8 cellular contexts compared by ENCODE assay signal in the genomic region with DNA sequence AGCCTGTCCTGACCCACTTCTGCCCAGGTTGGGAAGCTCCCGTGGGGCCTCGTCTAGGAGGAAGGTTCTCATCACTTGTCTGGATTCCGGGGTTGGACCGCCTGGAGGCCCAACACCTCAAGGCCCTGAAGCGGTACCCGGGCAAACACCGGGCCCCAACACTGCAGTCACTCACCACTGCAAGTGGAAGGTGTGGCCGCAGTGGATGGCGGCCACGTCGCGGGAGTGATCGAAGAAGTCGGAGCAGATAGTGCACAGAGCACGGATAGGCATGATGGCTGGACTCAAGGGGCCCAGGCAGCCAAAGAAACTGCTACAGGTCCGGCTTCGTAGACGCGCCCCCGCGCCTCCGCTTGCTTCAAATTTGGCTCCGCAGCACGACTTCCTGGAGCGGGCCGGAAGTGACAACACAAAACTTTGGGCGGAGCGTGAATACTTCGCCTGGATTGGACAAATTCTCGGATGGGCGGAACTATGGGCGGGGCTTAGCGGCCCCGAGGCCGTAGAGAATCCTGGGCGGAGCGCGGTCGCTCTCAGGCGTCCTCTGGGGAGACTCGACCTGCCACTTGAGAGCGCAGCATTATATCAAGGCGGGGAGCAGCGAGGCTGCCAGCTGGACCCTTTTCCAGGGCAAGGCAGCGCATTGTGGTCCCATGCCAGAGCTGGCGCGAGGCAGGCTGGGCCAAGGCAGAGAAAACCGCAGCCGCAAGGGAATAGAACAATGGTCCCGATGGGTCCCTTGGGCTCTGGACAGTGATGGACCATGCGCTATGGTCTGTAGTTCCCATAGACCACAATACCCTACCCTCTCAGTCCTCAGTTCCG. TPM values are rescaled to one million over a fixed set of nuclear protein-coding genes. Genes with fewer than 3 reads are reported as not detected.
DNase-seq lines count a peak whose midpoint lies in the region; ATAC-seq and TF ChIP-seq lines count a peak whose summit lies in the region.

A gene with protein sequence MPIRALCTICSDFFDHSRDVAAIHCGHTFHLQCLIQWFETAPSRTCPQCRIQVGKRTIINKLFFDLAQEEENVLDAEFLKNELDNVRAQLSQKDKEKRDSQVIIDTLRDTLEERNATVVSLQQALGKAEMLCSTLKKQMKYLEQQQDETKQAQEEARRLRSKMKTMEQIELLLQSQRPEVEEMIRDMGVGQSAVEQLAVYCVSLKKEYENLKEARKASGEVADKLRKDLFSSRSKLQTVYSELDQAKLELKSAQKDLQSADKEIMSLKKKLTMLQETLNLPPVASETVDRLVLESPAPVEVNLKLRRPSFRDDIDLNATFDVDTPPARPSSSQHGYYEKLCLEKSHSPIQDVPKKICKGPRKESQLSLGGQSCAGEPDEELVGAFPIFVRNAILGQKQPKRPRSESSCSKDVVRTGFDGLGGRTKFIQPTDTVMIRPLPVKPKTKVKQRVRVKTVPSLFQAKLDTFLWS (minus strand): TSS at position 384 of the 825 bp plus-strand sequence. CDS start 111 bp downstream, at position 273.

- H3K4me1 Mint-ChIP-seq in CD4-positive, CD25-positive, alpha-beta regulatory T cell, result peaks cover 3 to 18% (median 10%) of the 10 kb centered on the region in 4 donors

- H3K4me3 ChIP-seq in CD4-positive, CD25-positive, alpha-beta regulatory T cell (ENCODE audit: low read depth, low read length), result peak within 1 kb of the TSS; percentile 73
- peak within 1 kb of the TSS; percentile 47 to 98 (median 73) for H3K4me3 ChIP-seq in dorsolateral prefrontal cortex
- peak within 1 kb of the TSS; percentile 55 to 62 (median 56) for H3K4me3 ChIP-seq in right lobe of liver

- peaks cover 5% of the 10 kb centered on the region for H3K27me3 Mint-ChIP-seq in CD4-positive, CD25-positive, alpha-beta regulatory T cell

- H3K27me3 ChIP-seq in CD4-positive, CD25-positive, alpha-beta regulatory T cell (ENCODE audit: control insufficient read depth, insufficient read depth, low read length), result no peaks in the 10 kb centered on the region
- H3K27me3 ChIP-seq in dorsolateral prefrontal cortex (no peaks in the 10 kb centered on the region), right lobe of liver (no peaks in the 10 kb centered on the region)

- peak within 1 kb of the TSS; percentile 74 for H3K27ac ChIP-seq in CD4-positive, CD25-positive, alpha-beta regulatory T cell (ENCODE audit: insufficient read depth, low read length, poor library complexity, severe bottlenecking)
- H3K27ac ChIP-seq in dorsolateral prefrontal cortex, result peak within 1 kb of the TSS in 52 of 59 donors; percentile 41 to 92 (median 77)
- H3K27ac ChIP-seq in right lobe of liver, result peak within 1 kb of the TSS in 1 of 3 donors; percentile 31

- H3K27ac Mint-ChIP-seq in CD4-positive, CD25-positive, alpha-beta regulatory T cell, result peak within 1 kb of the TSS; percentile 56 to 94 (median 93)

- no peak for TF ChIP-seq POLR2A in right lobe of liver (IDR thresholded peaks at IDR 0.05)

- no peaks in the 10 kb centered on the region for H3K36me3 ChIP-seq in CD4-positive, CD25-positive, alpha-beta regulatory T cell (ENCODE audit: control insufficient read depth, insufficient read depth, low read length)
- H3K36me3 ChIP-seq in right lobe of liver, result no peaks in the 10 kb centered on the region

- ATAC-seq in CD4-positive, CD25-positive, alpha-beta regulatory T cell (ENCODE audit: low read depth in 2 of 2), result peak; percentile 98
- peak; percentile 89 for ATAC-seq in GM19397 (IDR thresholded peaks at IDR 0.05; ENCODE audit: unreplicated experiment)
- ATAC-seq in HG03565 (IDR thresholded peaks at IDR 0.05; ENCODE audit: unreplicated experiment), result peak; percentile 89
- peak; percentile 97 to 100 (median 100) for ATAC-seq in right lobe of liver

- no peaks in the 10 kb centered on the region for H3K9me3 ChIP-seq in CD4-positive, CD25-positive, alpha-beta regulatory T cell (ENCODE audit: control insufficient read depth in 2 of 2, low read length in 2 of 2)
- no peaks in the 10 kb centered on the region for H3K9me3 ChIP-seq in right lobe of liver

- intact Hi-C loops in dorsolateral prefrontal cortex (cut with DNase I), result loop anchor here in 1 of 2 donors (5.0 kb wide), 2 partner anchors 76 to 319 kb away; no protein-coding TSS in a partner anchor
- intact Hi-C loops in right lobe of liver (cut with DNase I), result no loop called here

- TF ChIP-seq CTCF in dorsolateral prefrontal cortex (IDR thresholded peaks at IDR 0.05 in 54 of 56, conservative IDR thresholded peaks at IDR 0.05 in 2 of 56; ENCODE audit: low read depth in 1 of 56, partially characterized antibody in 56 of 56), result peak in 27 of 56 donors; percentile 2 to 59 (median 25)
- no peak for TF ChIP-seq CTCF in right lobe of liver (IDR thresholded peaks at IDR 0.05)

- peak; percentile 90 to 95 (median 95) for DNase-seq in CD4-positive, CD25-positive, alpha-beta regulatory T cell
- DNase-seq in NCI-H82 (lab: John Stamatoyannopoulos, UW), result peak; percentile 97
- DNase-seq in activated CD4-positive, alpha-beta T cell treated with anti-CD3 and anti-CD28 coated beads, Interleukin-2, amount 50 U/mL, for 48 hours, result peak; percentile 97
- DNase-seq in dorsolateral prefrontal cortex, result peak; percentile 85 to 95 (median 93)
- peak; percentile 92 to 93 (median 92) for DNase-seq in right lobe of liver
- DNase-seq in stimulated activated CD4-positive, alpha-beta T cell treated with anti-CD3 and anti-CD28 coated beads, Interleukin-4, amount 100 ng/mL, for 24 hours, result peak; percentile 95

- no peaks in the 10 kb centered on the region for H3K9me3 Mint-ChIP-seq in CD4-positive, CD25-positive, alpha-beta regulatory T cell

- no peaks in the 10 kb centered on the region for H3K36me3 Mint-ChIP-seq in CD4-positive, CD25-positive, alpha-beta regulatory T cell

- H3K4me3 Mint-ChIP-seq in CD4-positive, CD25-positive, alpha-beta regulatory T cell, result peak within 1 kb of the TSS; percentile 77 to 97 (median 86)

- WGBS in right lobe of liver (ENCODE audit: insufficient coverage, low coverage, low lambda C conversion rate, missing lambda C conversion rate), result 0% methylated on average over 6 of the region's 52 CpGs

- H3K4me1 ChIP-seq in CD4-positive, CD25-positive, alpha-beta regulatory T cell (ENCODE audit: control insufficient read depth, insufficient read depth, low read length, poor library complexity, severe bottlenecking), result peaks cover 15% of the 10 kb centered on the region
- H3K4me1 ChIP-seq in right lobe of liver, result no peaks in the 10 kb centered on the region

RNA-seq across cellular contexts. Expression of the gene that starts here (rescaled TPM):
- 7.9 TPM for total RNA-seq in CD4-positive, CD25-positive, alpha-beta regulatory T cell
- polyA plus RNA-seq in CD4-positive, CD25-positive, alpha-beta regulatory T cell, result 1 to 10 TPM in 3 of 4 donors, under 1 TPM in 1; 0.52 to 3.2 (median 1.7) TPM
- total RNA-seq in dorsolateral prefrontal cortex (1 to 10 TPM in 116 of 120 experiments, under 1 TPM in 4; 0.38 to 9.2 (median 3.0) TPM), right lobe of liver (1 to 10 TPM in 3 of 6 experiments, under 1 TPM in 3; 0.55 to 3.1 (median 0.98) TPM)
